ENCODE assay signal across 8 cellular contexts in genomic region chr18:62324917-62325805, GRCh38. TPM values are rescaled to one million over a fixed set of nuclear protein-coding genes. Genes with fewer than 3 reads are reported as not detected.
DNase-seq lines count a peak whose midpoint lies in the region; ATAC-seq, FAIRE-seq and TF ChIP-seq lines count a peak whose summit lies in the region.

TNFRSF11A (plus strand) TSS chr18:62325310; CDS start chr18:62325353, 43 bp downstream.

- intact Hi-C loops in T-helper 1 cell treated with Interleukin-12 subunit alpha and Interleukin-12 subunit beta and Interleukin-4 antibody, amounts not matched to agents 30 ng/mL and 1 ng/mL, for 36 hours (cut with micrococcal nuclease), result loop anchor here (1.0 to 5.0 kb wide), 5 partner anchors 43 to 389 kb away; no protein-coding TSS in a partner anchor

- dilution Hi-C loops in keratinocyte (cut with MboI; ENCODE audit: extremely low pct_ligation_motif_present, low sequenced_read_pairs), result no loop called here

- H3K27me3 ChIP-seq in keratinocyte (ENCODE audit: control insufficient read depth, extremely low read depth, insufficient read depth, low read length), result peaks cover 53% of the 10 kb centered on the region

- peak within 1 kb of the TSS; percentile 43 for H3K4me3 ChIP-seq in astrocyte of the spinal cord (ENCODE audit: low read depth, low read length)
- peak within 1 kb of the TSS; percentile 38 to 82 (median 71) for H3K4me3 ChIP-seq in keratinocyte (ENCODE audit: control insufficient read depth in 2 of 3, extremely low read depth in 1 of 3, insufficient read depth in 2 of 3, low read depth in 1 of 3, low read length in 3 of 3)

- H3K79me2 ChIP-seq in keratinocyte (ENCODE audit: control insufficient read depth, insufficient read depth, low read length), result no peaks in the 10 kb centered on the region

- H3K36me3 ChIP-seq in keratinocyte (ENCODE audit: control insufficient read depth in 2 of 2, extremely low read depth in 1 of 2, insufficient read depth in 2 of 2, low read length in 2 of 2), result no peaks in the 10 kb centered on the region

- H3K4me1 ChIP-seq in keratinocyte (ENCODE audit: control insufficient read depth, extremely low read depth, insufficient read depth, low read length), result peaks cover 13% of the 10 kb centered on the region

- ATAC-seq in GM21360 (IDR thresholded peaks at IDR 0.05; ENCODE audit: unreplicated experiment), result peak; percentile 75

- H3K27ac ChIP-seq in keratinocyte (ENCODE audit: control insufficient read depth, insufficient read depth, low read length), result no peak within 1 kb of the TSS

- no peaks in the 10 kb centered on the region for H4K20me1 ChIP-seq in keratinocyte (ENCODE audit: control insufficient read depth, extremely low read depth, insufficient read depth, low read length)

- H3K9ac ChIP-seq in keratinocyte (ENCODE audit: control insufficient read depth, extremely low read depth, insufficient read depth, low read length), result peak within 1 kb of the TSS; percentile 34

- TF ChIP-seq CTCF in D721Med (IDR thresholded peaks at IDR 0.05; ENCODE audit: insufficient read depth, missing control alignments) (no peak), astrocyte of the spinal cord (IDR thresholded peaks at IDR 0.05; ENCODE audit: low read depth, low read length) (peak; percentile 24), keratinocyte (optimal IDR thresholded peaks at IDR 0.05 in 1 of 3, IDR thresholded peaks at IDR 0.05 in 1 of 3, conservative IDR thresholded peaks at IDR 0.05 in 1 of 3; ENCODE audit: extremely low read depth in 1 of 3, insufficient read depth in 2 of 3, low read length in 3 of 3) (peak in 2 of 3 experiments; percentile 26 to 70)

- peak within 1 kb of the TSS; percentile 76 for H2AFZ ChIP-seq in keratinocyte (ENCODE audit: control insufficient read depth, low read length)

- FAIRE-seq in D721Med (lab: Jason Lieb, UNC) (no peak), keratinocyte (lab: Jason Lieb, UNC) (no peak)

- in situ Hi-C loops in astrocyte of the spinal cord (cut with HindIII; ENCODE audit: low sequenced_read_pairs), result no loop called here

- peak within 1 kb of the TSS; percentile 80 for H3K4me2 ChIP-seq in keratinocyte (ENCODE audit: control insufficient read depth, extremely low read depth, insufficient read depth, low read depth, low read length)

- no peaks in the 10 kb centered on the region for H3K9me1 ChIP-seq in keratinocyte (ENCODE audit: control insufficient read depth, extremely low read depth, insufficient read depth, low read length)

- DNase-seq in D721Med (ENCODE audit: insufficient read length, low spot score) (peak; percentile 86), HT1080 (ENCODE audit: low read depth) (peak; percentile 29), astrocyte of the spinal cord (ENCODE audit: low read depth, low spot score) (no peak), keratinocyte (ENCODE audit: low read depth, low spot score) (no peak), hippocampal formation (lab: John Stamatoyannopoulos, UW) (no peak)
- DNase-seq in stimulated activated CD4-positive, alpha-beta T cell treated with anti-CD3 and anti-CD28 coated beads, Interleukin-4, amount 100 ng/mL, for 1 hour, result peak; percentile 72

- no peaks in the 10 kb centered on the region for H3K9me3 ChIP-seq in keratinocyte (ENCODE audit: control insufficient read depth, low read depth, low read length)

RNA-seq across cellular contexts. Expression of gene TNFRSF11A, which starts in this region (rescaled TPM):
- 9.8 and 13.1 TPM in 2 replicates for total RNA-seq in HT1080 (2014; rRNA removed; shearing (Covaris generic))
- polyA plus RNA-seq in HT1080 (2015; cell fraction: cytosol; rRNA removed), result 8.5 and 8.7 TPM in 2 replicates
- 7.4 and 9.5 TPM in 2 replicates for polyA plus RNA-seq in HT1080 (2015; cell fraction: nucleus; rRNA removed)
- 25.6 and 25.8 TPM in 2 replicates for total RNA-seq in T-helper 1 cell treated with Interleukin-12 subunit alpha and Interleukin-12 subunit beta and Interleukin-4 antibody, amounts not matched to agents 30 ng/mL and 1 ng/mL, for 36 hours
- 0.40 to 0.52 TPM (median 0.51 TPM) in 3 replicates for polyA plus RNA-seq in keratinocyte
- polyA plus RNA-seq in keratinocyte (2011; ENCODE audit: low read depth), result not detected
- polyA plus RNA-seq in keratinocyte (2011; cell fraction: cytosol; rRNA removed), result 0.11 and 0.17 TPM in 2 replicates
- 0.81 and 1.0 TPM in 2 replicates for polyA plus RNA-seq in keratinocyte (2011; cell fraction: nucleus; rRNA removed)
- 0.20 and 0.55 TPM in 2 replicates for polyA plus RNA-seq in keratinocyte (2012; ENCODE audit: low replicate concordance)
- polyA minus RNA-seq in keratinocyte, result 0.22 to 0.66 TPM (median 0.36 TPM) in 3 replicates
- 2.5 TPM for polyA minus RNA-seq in keratinocyte (2011; cell fraction: cytosol; rRNA and poly(A)+ RNA removed)
- polyA minus RNA-seq in keratinocyte (2011; cell fraction: nucleus; rRNA and poly(A)+ RNA removed), result 0.32 and 0.62 TPM in 2 replicates

Comparison
In these comparisons a context has a peak if more than half of its experiments do, and no peak if none do; other contexts are left out.
1. DNase-seq: peak in D721Med (single experiment), HT1080 (single experiment) and stimulated activated CD4-positive, alpha-beta T cell treated with anti-CD3 and anti-CD28 coated beads, Interleukin-4, amount 100 ng/mL, for 1 hour (single experiment); none in astrocyte of the spinal cord (single experiment), keratinocyte (single experiment) and hippocampal formation (0 of 2).